In the genomic region with DNA sequence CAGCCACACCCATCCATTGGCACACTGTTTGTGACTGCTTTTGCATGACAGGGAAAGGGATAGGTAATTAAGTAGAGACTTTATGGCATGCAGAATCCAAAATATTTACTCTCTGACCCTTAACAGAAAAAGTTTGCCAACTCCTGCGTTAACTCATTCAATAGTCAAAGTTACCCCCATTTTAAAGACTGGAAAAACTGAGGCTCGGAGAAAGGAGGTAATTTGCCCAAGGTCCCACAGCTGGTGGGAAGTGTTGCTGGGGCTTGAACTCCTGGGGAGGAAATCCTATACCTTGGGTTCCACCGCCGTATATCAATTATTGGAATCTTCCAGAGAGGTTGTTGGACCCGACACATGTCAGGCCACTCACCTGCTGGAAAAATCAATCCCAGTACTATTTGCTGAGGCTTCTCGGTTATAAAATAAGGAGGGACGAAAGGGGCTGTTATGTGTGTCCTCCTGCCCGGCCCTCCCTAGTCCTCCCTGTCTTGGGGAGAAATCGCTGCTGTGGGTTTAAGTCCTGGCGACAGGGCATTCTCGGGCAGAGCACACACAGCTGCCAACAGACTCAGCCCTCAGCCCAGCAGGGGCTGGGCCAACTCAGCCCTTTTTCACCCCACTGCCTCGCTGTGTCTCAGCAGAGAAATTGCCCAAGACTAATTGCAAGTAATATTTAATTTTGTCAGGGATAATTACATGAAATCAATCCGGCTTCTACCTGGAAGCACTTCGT, we compare ENCODE assay signal across 12 cellular contexts.
"Had no signal": no experiment of that assay in that cellular context is flagged by ENCODE, and none has a peak within 500 bp of the region (broad histone marks: within the 10 kb centered on the region; RNA-seq: fewer than 3 reads in every experiment).

No MANE protein-coding gene starts in this region.

- H3K27me3 ChIP-seq: hepatocyte, thyroid gland had no signal

- H3K27ac ChIP-seq: hepatocyte, left lung, thyroid gland had no signal

- H3K9me3 ChIP-seq: left lung, thyroid gland had no signal

- H3K79me2 ChIP-seq: hepatocyte had no signal

- DNase-seq: activated naive CD8-positive, alpha-beta T cell treated with anti-CD3 and anti-CD28 coated beads, Interleukin-2, amount 10 ng/mL, durations not matched to agents 7 days and 5 days; cerebellar nuclear complex; erythroblast; islet precursor cell; left lung; mammary epithelial cell; naive B cell; stimulated activated CD4-positive, alpha-beta T cell treated with anti-CD3 and anti-CD28 coated beads, Interleukin-2, amount 100 ng/mL, for 48 hours; stimulated activated naive B cell treated with anti-CD40 and anti-IgM and Interleukin-4, amounts not matched to agents 10 μg/mL and 1 μg/mL and 100 μg/mL, for 72 hours; thyroid gland had no signal

- H2AFZ ChIP-seq: hepatocyte had no signal

- H3K4me3 ChIP-seq: hepatocyte, left lung, thyroid gland had no signal

- H3K4me2 ChIP-seq: hepatocyte had no signal

- ATAC-seq: activated CD4-positive, CD25-positive, alpha-beta regulatory T cell treated with anti-CD3 and anti-CD28 coated beads, Interleukin-2, amount 50 U/mL, for 24 hours; left lung; stimulated activated naive B cell treated with anti-CD40 and anti-IgM and Interleukin-4, amounts not matched to agents 10 μg/mL and 1 μg/mL and 100 μg/mL, for 72 hours had no signal

- H3K36me3 ChIP-seq: left lung, thyroid gland had no signal
